In the genomic region with DNA sequence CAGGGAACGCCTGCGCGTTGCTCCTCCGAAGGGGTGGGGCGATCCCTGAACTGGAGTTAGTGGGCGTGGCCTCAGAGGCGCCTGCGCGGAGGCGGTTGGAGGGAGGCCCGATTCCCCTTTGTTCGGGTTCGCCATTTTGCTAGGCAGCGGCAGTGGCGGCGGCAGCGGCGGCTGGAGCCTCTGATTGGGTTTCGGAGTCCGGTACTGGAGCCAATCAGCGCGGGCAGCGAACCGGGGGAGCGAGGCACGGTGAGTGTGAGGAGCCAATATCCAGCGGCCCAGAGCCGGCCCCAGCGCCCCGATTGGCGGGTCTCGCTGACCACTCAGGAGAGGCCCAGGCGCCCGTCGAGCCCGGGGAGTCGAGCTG, we compare ENCODE assay signal across 8 cellular contexts. TPM values are rescaled to one million over a fixed set of nuclear protein-coding genes. Genes with fewer than 3 reads are reported as not detected.
DNase-seq lines count a peak whose midpoint lies in the region; ATAC-seq and TF ChIP-seq lines count a peak whose summit lies in the region.

A gene (plus strand): TSS at position 139 of the 367 bp plus-strand sequence. CDS start 6,116 bp downstream, outside the sequence.

- H3K9me3 Mint-ChIP-seq in activated T-helper 1 cell treated with anti-CD3 and anti-CD28 coated beads, Interleukin-12 subunit alpha, Interleukin-12 subunit beta, Interleukin-2, Interleukin-4 antibody, amounts not matched to agents 30 ng/mL and 10 ng/mL and 1 ng/mL, durations not matched to agents 14 hours and 24 hours and 36 hours: no peaks in the 10 kb centered on the region
- no peaks in the 10 kb centered on the region for H3K9me3 Mint-ChIP-seq in neural progenitor cell

- H3K27me3 ChIP-seq in neural progenitor cell: no peaks in the 10 kb centered on the region

- peaks cover 37% of the 10 kb centered on the region for H3K4me1 ChIP-seq in neural progenitor cell

- H3K27me3 Mint-ChIP-seq in activated T-helper 1 cell treated with anti-CD3 and anti-CD28 coated beads, Interleukin-12 subunit alpha, Interleukin-12 subunit beta, Interleukin-2, Interleukin-4 antibody, amounts not matched to agents 30 ng/mL and 10 ng/mL and 1 ng/mL, durations not matched to agents 14 hours and 24 hours and 36 hours (ENCODE audit: insufficient read depth): peaks cover 5% of the 10 kb centered on the region
- no peaks in the 10 kb centered on the region for H3K27me3 Mint-ChIP-seq in neural progenitor cell (ENCODE audit: insufficient read depth, low read depth)

- peak within 1 kb of the TSS; percentile 59 for H2AFZ ChIP-seq in neural progenitor cell (replicated peaks)

- H3K4me3 Mint-ChIP-seq in activated T-helper 1 cell treated with anti-CD3 and anti-CD28 coated beads, Interleukin-12 subunit alpha, Interleukin-12 subunit beta, Interleukin-2, Interleukin-4 antibody, amounts not matched to agents 30 ng/mL and 10 ng/mL and 1 ng/mL, durations not matched to agents 14 hours and 24 hours and 36 hours: peak within 1 kb of the TSS; percentile 95
- peak within 1 kb of the TSS; percentile 93 for H3K4me3 Mint-ChIP-seq in neural progenitor cell

- H3K27ac ChIP-seq in neural progenitor cell: peak within 1 kb of the TSS; percentile 97

- peak within 1 kb of the TSS; percentile 92 for H3K9ac ChIP-seq in neural progenitor cell

- peaks cover 60% of the 10 kb centered on the region for H3K79me2 ChIP-seq in neural progenitor cell (ENCODE audit: low read depth)

- peak within 1 kb of the TSS; percentile 92 for H3K4me2 ChIP-seq in neural progenitor cell

- intact Hi-C loops in activated T-helper 1 cell treated with anti-CD3 and anti-CD28 coated beads, Interleukin-12 subunit alpha, Interleukin-12 subunit beta, Interleukin-2, Interleukin-4 antibody, amounts not matched to agents 30 ng/mL and 10 ng/mL and 1 ng/mL, durations not matched to agents 14 hours and 24 hours and 36 hours (cut with micrococcal nuclease): loop anchor here (1.0 to 10.0 kb wide), 11 partner anchors 46 to 1958 kb away; a partner anchor contains a TSS

- peaks cover 9% of the 10 kb centered on the region for H3K36me3 ChIP-seq in neural progenitor cell

- DNase-seq in NK-92 treated with Interleukin-12 subunit alpha and Interleukin-12 subunit beta, amount 100 ng/mL, for 24 hours (lab: John Stamatoyannopoulos, UW): peak; percentile 100
- no peak for DNase-seq in NK-92 (lab: John Stamatoyannopoulos, UW; ENCODE audit: unreplicated experiment)
- peak; percentile 100 for DNase-seq in NCI-H510A treated with DMSO at 0.1 percent for 48 hours (lab: John Stamatoyannopoulos, UW)
- DNase-seq in activated T-helper 1 cell treated with anti-CD3 and anti-CD28 coated beads, Interleukin-12 subunit alpha, Interleukin-12 subunit beta, Interleukin-2, Interleukin-4 antibody, amounts not matched to agents 30 ng/mL and 10 ng/mL and 1 ng/mL, durations not matched to agents 14 hours and 24 hours and 36 hours (ENCODE audit: low spot score): no peak
- no peak for DNase-seq in fibroblast of pulmonary artery (ENCODE audit: low read depth)
- peak; percentile 100 for DNase-seq in neural progenitor cell (ENCODE audit: low spot score)
- DNase-seq in NCI-H82 (lab: John Stamatoyannopoulos, UW): no peak

- H4K20me1 ChIP-seq in neural progenitor cell (ENCODE audit: low read depth): peaks cover 40% of the 10 kb centered on the region

- peak within 1 kb of the TSS; percentile 99 for H3K27ac Mint-ChIP-seq in activated T-helper 1 cell treated with anti-CD3 and anti-CD28 coated beads, Interleukin-12 subunit alpha, Interleukin-12 subunit beta, Interleukin-2, Interleukin-4 antibody, amounts not matched to agents 30 ng/mL and 10 ng/mL and 1 ng/mL, durations not matched to agents 14 hours and 24 hours and 36 hours
- peak within 1 kb of the TSS; percentile 98 for H3K27ac Mint-ChIP-seq in neural progenitor cell

- H3K4me3 ChIP-seq in fibroblast of pulmonary artery (replicated peaks; ENCODE audit: low read depth, low read length) (peak within 1 kb of the TSS; percentile 82), neural progenitor cell (peak within 1 kb of the TSS; percentile 96)

- H3F3A ChIP-seq in neural progenitor cell (ENCODE audit: low read depth): peaks cover 35% of the 10 kb centered on the region

- H3K36me3 Mint-ChIP-seq in activated T-helper 1 cell treated with anti-CD3 and anti-CD28 coated beads, Interleukin-12 subunit alpha, Interleukin-12 subunit beta, Interleukin-2, Interleukin-4 antibody, amounts not matched to agents 30 ng/mL and 10 ng/mL and 1 ng/mL, durations not matched to agents 14 hours and 24 hours and 36 hours (ENCODE audit: low read depth): peaks cover 23% of the 10 kb centered on the region
- no peaks in the 10 kb centered on the region for H3K36me3 Mint-ChIP-seq in neural progenitor cell

- TF ChIP-seq CTCF in fibroblast of pulmonary artery (IDR thresholded peaks at IDR 0.05; ENCODE audit: low read length, missing control alignments) (no peak), neural progenitor cell (IDR thresholded peaks at IDR 0.05) (no peak)

- peak; percentile 63 for ATAC-seq in HG02678 (IDR thresholded peaks at IDR 0.05; ENCODE audit: unreplicated experiment)

- peaks cover 68% of the 10 kb centered on the region for H3K4me1 Mint-ChIP-seq in activated T-helper 1 cell treated with anti-CD3 and anti-CD28 coated beads, Interleukin-12 subunit alpha, Interleukin-12 subunit beta, Interleukin-2, Interleukin-4 antibody, amounts not matched to agents 30 ng/mL and 10 ng/mL and 1 ng/mL, durations not matched to agents 14 hours and 24 hours and 36 hours (ENCODE audit: low read depth)
- H3K4me1 Mint-ChIP-seq in neural progenitor cell: peaks cover 28% of the 10 kb centered on the region

- no peaks in the 10 kb centered on the region for H3K9me3 ChIP-seq in neural progenitor cell (ENCODE audit: low read depth)

RNA-seq across cellular contexts. Expression of the gene that starts here (rescaled TPM):
- total RNA-seq in activated T-helper 1 cell treated with anti-CD3 and anti-CD28 coated beads, Interleukin-12 subunit alpha, Interleukin-12 subunit beta, Interleukin-2, Interleukin-4 antibody, amounts not matched to agents 30 ng/mL and 10 ng/mL and 1 ng/mL, durations not matched to agents 14 hours and 24 hours and 36 hours: 29.6 and 30.1 TPM in 2 replicates
- 34.8 and 47.9 TPM in 2 replicates for total RNA-seq in neural progenitor cell (ENCODE audit: low replicate concordance)

Comparison
In these comparisons a context has a peak if more than half of its experiments do, and no peak if none do; other contexts are left out.
1. DNase-seq: peak in NK-92 treated with Interleukin-12 subunit alpha and Interleukin-12 subunit beta, amount 100 ng/mL, for 24 hours (single experiment), NCI-H510A treated with DMSO at 0.1 percent for 48 hours (single experiment) and neural progenitor cell (single experiment); none in NK-92 (single experiment), activated T-helper 1 cell treated with anti-CD3 and anti-CD28 coated beads, Interleukin-12 subunit alpha, Interleukin-12 subunit beta, Interleukin-2, Interleukin-4 antibody, amounts not matched to agents 30 ng/mL and 10 ng/mL and 1 ng/mL, durations not matched to agents 14 hours and 24 hours and 36 hours (single experiment), fibroblast of pulmonary artery (single experiment) and NCI-H82 (single experiment).